23 cellular contexts compared by ENCODE assay signal in the genomic region with DNA sequence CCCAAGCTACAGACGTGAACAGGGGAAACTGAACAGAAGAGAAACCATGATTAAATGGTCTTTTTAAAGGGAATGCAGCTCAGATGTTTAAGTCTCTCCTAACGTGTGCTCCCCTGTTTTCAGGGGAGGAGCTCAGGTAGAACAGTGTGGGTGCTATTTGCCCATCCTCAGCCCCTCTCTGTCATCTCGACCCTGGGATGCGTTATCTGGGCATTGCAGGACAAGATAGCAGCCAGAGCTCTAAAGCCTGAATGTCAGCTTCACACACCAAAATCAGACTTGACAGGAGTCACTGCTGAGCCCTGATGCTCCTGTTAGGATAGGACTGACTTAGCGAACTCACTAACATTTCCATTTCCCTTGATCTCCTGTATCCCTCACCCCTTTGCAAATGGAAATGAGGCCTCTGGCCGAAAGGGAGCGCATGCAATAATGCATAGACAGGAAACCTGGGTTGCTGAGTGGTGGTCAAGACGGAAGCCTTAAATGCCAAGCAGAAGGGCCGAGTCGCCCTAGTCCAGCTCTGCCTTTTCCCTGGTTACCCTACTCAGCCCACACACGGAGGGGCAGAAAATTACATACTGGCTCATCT.
"Had no signal": no experiment of that assay in that cellular context is flagged by ENCODE, and none has a peak within 500 bp of the region (broad histone marks: within the 10 kb centered on the region; RNA-seq: fewer than 3 reads in every experiment).

No MANE protein-coding gene starts in this region.

- H3K4me1 Mint-ChIP-seq: activated CD4-positive, alpha-beta memory T cell treated with anti-CD3 and anti-CD28 coated beads, Interleukin-2, amount 10 ng/mL, durations not matched to agents 7 days and 5 days; activated CD4-positive, alpha-beta T cell treated with anti-CD3 and anti-CD28 coated beads for 36 hours; activated T-helper 17 cell treated with anti-CD3 and anti-CD28 coated beads, Interleukin-2, amount 50 U/mL, for 72 hours had no signal

- H3K27me3 Mint-ChIP-seq: activated CD4-positive, alpha-beta T cell treated with anti-CD3 and anti-CD28 coated beads for 36 hours; activated naive CD8-positive, alpha-beta T cell; activated T-helper 17 cell treated with anti-CD3 and anti-CD28 coated beads, Interleukin-2, amount 50 U/mL, for 72 hours; brain had no signal

- H3K4me3 ChIP-seq: cardiac muscle cell, PC-9 had no signal

- H3K36me3 Mint-ChIP-seq: activated naive CD8-positive, alpha-beta T cell had no signal

- H3K4me2 ChIP-seq: PC-9 had no signal

- H3K36me3 ChIP-seq: cardiac muscle cell had no signal

- DNase-seq: activated CD4-positive, alpha-beta memory T cell treated with anti-CD3 and anti-CD28 coated beads, Interleukin-2, amount 10 ng/mL, durations not matched to agents 7 days and 5 days; activated CD4-positive, alpha-beta T cell treated with anti-CD3 and anti-CD28 coated beads for 36 hours; activated CD4-positive, alpha-beta T cell treated with anti-CD3 and anti-CD28 coated beads, Interleukin-2, amount 50 U/mL, for 1 hour; activated gamma-delta T cell; activated naive CD4-positive, alpha-beta T cell treated with anti-CD3 and anti-CD28 coated beads for 36 hours; activated T-cell treated with anti-CD3 and anti-CD28 coated beads for 4 hours; activated T-cell treated with anti-CD3 and anti-CD28 coated beads, Interleukin-2, amount 50 U/mL, for 48 hours; amygdala; cerebellar nuclear complex; KG1; NCI-H1092 treated with DMSO at 0.1 percent for 48 hours; NCI-H1417 treated with DMSO at 0.1 percent for 48 hours; NCI-H1694; NCI-H2029 treated with DMSO at 0.1 percent for 48 hours; NCI-H524; PC-9; SHP77 treated with DMSO at 0.1 percent for 48 hours; T-helper 1 cell had no signal

- H3K27ac ChIP-seq: PC-9, VCaP had no signal

- H3K27me3 ChIP-seq: cardiac muscle cell had no signal

- ATAC-seq: activated CD4-positive, alpha-beta T cell treated with anti-CD3 and anti-CD28 coated beads for 36 hours; activated T-helper 17 cell treated with anti-CD3 and anti-CD28 coated beads, Interleukin-2, amount 50 U/mL, for 72 hours had no signal

- H3K9me3 Mint-ChIP-seq: activated CD4-positive, alpha-beta memory T cell treated with anti-CD3 and anti-CD28 coated beads, Interleukin-2, amount 10 ng/mL, durations not matched to agents 7 days and 5 days; activated naive CD4-positive, alpha-beta T cell treated with anti-CD3 and anti-CD28 coated beads for 36 hours; activated T-helper 17 cell treated with anti-CD3 and anti-CD28 coated beads, Interleukin-2, amount 50 U/mL, for 72 hours had no signal

- H3K27ac Mint-ChIP-seq: activated CD4-positive, alpha-beta memory T cell treated with anti-CD3 and anti-CD28 coated beads, Interleukin-2, amount 10 ng/mL, durations not matched to agents 7 days and 5 days; activated CD4-positive, alpha-beta T cell treated with anti-CD3 and anti-CD28 coated beads for 36 hours; activated naive CD4-positive, alpha-beta T cell treated with anti-CD3 and anti-CD28 coated beads for 36 hours; activated naive CD8-positive, alpha-beta T cell; activated T-helper 17 cell treated with anti-CD3 and anti-CD28 coated beads, Interleukin-2, amount 50 U/mL, for 72 hours had no signal

- H3K4me3 Mint-ChIP-seq: activated CD4-positive, alpha-beta memory T cell treated with anti-CD3 and anti-CD28 coated beads, Interleukin-2, amount 10 ng/mL, durations not matched to agents 7 days and 5 days; activated CD4-positive, alpha-beta T cell treated with anti-CD3 and anti-CD28 coated beads for 36 hours; activated naive CD4-positive, alpha-beta T cell treated with anti-CD3 and anti-CD28 coated beads for 36 hours; activated naive CD8-positive, alpha-beta T cell; activated T-helper 17 cell treated with anti-CD3 and anti-CD28 coated beads, Interleukin-2, amount 50 U/mL, for 72 hours; brain had no signal
